In the genomic region with DNA sequence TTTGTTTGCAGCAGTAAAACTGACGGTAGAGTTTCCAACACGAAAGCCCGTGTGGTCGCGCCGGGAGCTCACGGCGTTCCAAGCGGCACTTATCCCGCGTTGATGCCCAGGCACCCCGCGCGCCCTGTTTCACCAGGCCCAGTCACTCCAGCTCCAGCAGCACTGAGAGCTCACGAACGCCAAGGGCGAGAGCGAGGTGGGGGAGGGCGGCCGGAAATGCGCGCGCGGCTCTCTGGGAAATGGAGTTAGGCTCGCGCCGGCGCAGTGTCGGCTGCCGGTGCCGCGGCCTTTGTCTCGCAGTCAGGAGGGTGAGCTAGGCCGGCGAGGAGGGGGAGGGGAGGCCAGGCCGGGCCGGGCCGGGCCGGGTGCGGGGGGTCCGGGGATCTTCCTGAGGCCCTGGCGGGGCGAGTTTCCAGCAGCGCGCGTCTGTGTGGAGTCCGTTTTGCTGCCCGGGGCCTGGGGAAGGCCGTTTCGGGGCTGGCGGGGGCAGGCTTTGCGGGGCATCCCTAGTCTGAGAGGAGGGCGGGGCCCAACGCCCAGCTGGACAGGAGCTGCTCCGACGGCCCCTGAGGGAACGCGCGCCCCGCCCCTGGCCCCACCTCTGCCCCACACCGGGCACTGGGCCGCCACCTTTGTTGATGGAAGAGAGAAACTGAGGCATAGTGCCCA, we compare ENCODE assay signal across 8 cellular contexts. TPM values are rescaled to one million over a fixed set of nuclear protein-coding genes. Genes with fewer than 3 reads are reported as not detected.
DNase-seq lines count a peak whose midpoint lies in the region; ATAC-seq and TF ChIP-seq lines count a peak whose summit lies in the region.

A gene (plus strand): TSS at position 280 of the 669 bp plus-strand sequence. CDS start 721 bp downstream, outside the sequence.

- H3K4me1 ChIP-seq in iPS DF 6.9 (ENCODE audit: control insufficient read depth, insufficient read depth, low read length) (no peaks in the 10 kb centered on the region), upper lobe of left lung (peaks cover 0 to 6% (median 3%) of the 10 kb centered on the region in 4 donors)

- H3K9me3 Mint-ChIP-seq in T-helper 2 cell treated with Interferon-gamma antibody and Interleukin-4, amounts not matched to agents 5 μg/mL and 100 μg/mL, for 36 hours, result peaks cover 49% of the 10 kb centered on the region
- H3K9me3 Mint-ChIP-seq in Calu3 (ENCODE audit: low read depth, unreplicated experiment), result peaks cover 10% of the 10 kb centered on the region

- in situ Hi-C loops in brain microvascular endothelial cell (cut with HindIII; ENCODE audit: low pct_ligation_motif_present, low sequenced_read_pairs), result no loop called here

- BruUV-seq in Calu3 (replicated peaks; lab: Mats Ljungman, UMichigan), result no TSS peak

- H3K27ac Mint-ChIP-seq in T-helper 2 cell treated with Interferon-gamma antibody and Interleukin-4, amounts not matched to agents 5 μg/mL and 100 μg/mL, for 36 hours, result peak within 1 kb of the TSS; percentile 31
- no peak within 1 kb of the TSS for H3K27ac Mint-ChIP-seq in Calu3 (ENCODE audit: unreplicated experiment)

- CTCF ChIA-PET in Calu3 (lab: Charles Lee), result no interaction called here

- H3K27me3 ChIP-seq in brain microvascular endothelial cell (replicated peaks) (no peaks in the 10 kb centered on the region), iPS DF 6.9 (ENCODE audit: control insufficient read depth, insufficient read depth, low read length) (no peaks in the 10 kb centered on the region), upper lobe of left lung (no peaks in the 10 kb centered on the region)

- peak; percentile 85 to 95 for ATAC-seq in upper lobe of left lung (ENCODE audit: low FRiP score in 2 of 2)
- no peak for ATAC-seq in HG03457 (IDR thresholded peaks at IDR 0.05; ENCODE audit: unreplicated experiment)

- no peaks in the 10 kb centered on the region for H3K36me3 ChIP-seq in brain microvascular endothelial cell (replicated peaks)
- no peaks in the 10 kb centered on the region; the same call in 1 of the 2 replicates for H3K36me3 ChIP-seq in iPS DF 6.9 (ENCODE audit: control insufficient read depth, insufficient read depth, low read length)
- H3K36me3 ChIP-seq in upper lobe of left lung, result peaks cover 0 to 7% (median 2%) of the 10 kb centered on the region in 4 donors

- H3K27me3 Mint-ChIP-seq in T-helper 2 cell treated with Interferon-gamma antibody and Interleukin-4, amounts not matched to agents 5 μg/mL and 100 μg/mL, for 36 hours (ENCODE audit: low read depth), result no peaks in the 10 kb centered on the region
- no peaks in the 10 kb centered on the region for H3K27me3 Mint-ChIP-seq in Calu3 (ENCODE audit: unreplicated experiment)

- intact Hi-C loops in Calu3 (cut with micrococcal nuclease; ENCODE audit: unreplicated experiment), result no loop called here

- peak within 1 kb of the TSS; percentile 45 for H3K4me3 Mint-ChIP-seq in T-helper 2 cell treated with Interferon-gamma antibody and Interleukin-4, amounts not matched to agents 5 μg/mL and 100 μg/mL, for 36 hours
- no peak within 1 kb of the TSS for H3K4me3 Mint-ChIP-seq in Calu3 (ENCODE audit: low read depth, unreplicated experiment)

- H3K27ac ChIP-seq in brain microvascular endothelial cell (peak within 1 kb of the TSS; percentile 34), iPS DF 6.9 (ENCODE audit: low read length) (no peak within 1 kb of the TSS), upper lobe of left lung (peak within 1 kb of the TSS; percentile 84 to 92 (median 90))

- no peak for TF ChIP-seq EP300 in upper lobe of left lung (IDR thresholded peaks at IDR 0.05)

- peak within 1 kb of the TSS; percentile 52 for H3K4me3 ChIP-seq in brain microvascular endothelial cell (ENCODE audit: low read depth, low read length)
- peak within 1 kb of the TSS; percentile 43; the same call in 1 of the 2 replicates for H3K4me3 ChIP-seq in iPS DF 6.9 (ENCODE audit: low read length)
- H3K4me3 ChIP-seq in upper lobe of left lung, result peak within 1 kb of the TSS; percentile 23 to 80 (median 53)

- peaks cover 5% of the 10 kb centered on the region for H3K36me3 Mint-ChIP-seq in T-helper 2 cell treated with Interferon-gamma antibody and Interleukin-4, amounts not matched to agents 5 μg/mL and 100 μg/mL, for 36 hours (ENCODE audit: low read depth)
- H3K36me3 Mint-ChIP-seq in Calu3 (ENCODE audit: insufficient read depth, unreplicated experiment), result peaks cover 9% of the 10 kb centered on the region

- WGBS in iPS DF 6.9 (ENCODE audit: insufficient coverage, insufficient read length), result no CpG with 5 or more reads among the region's 62 CpGs
- WGBS in upper lobe of left lung, 2 donors, result 6 to 7% methylated on average over 22 to 30 of the region's 62 CpGs

- H3K4me1 Mint-ChIP-seq in T-helper 2 cell treated with Interferon-gamma antibody and Interleukin-4, amounts not matched to agents 5 μg/mL and 100 μg/mL, for 36 hours (ENCODE audit: low read depth), result no peaks in the 10 kb centered on the region
- H3K4me1 Mint-ChIP-seq in Calu3 (ENCODE audit: low read depth, unreplicated experiment), result no peaks in the 10 kb centered on the region

- peaks cover 2% of the 10 kb centered on the region; the same call in 1 of the 2 replicates for H3K9me3 ChIP-seq in iPS DF 6.9 (ENCODE audit: control insufficient read depth, insufficient read depth, low read length)
- H3K9me3 ChIP-seq in upper lobe of left lung, result peaks cover 6 to 55% (median 30%) of the 10 kb centered on the region in 4 donors

- DNase-seq in GF-D8 (lab: John Stamatoyannopoulos, UW), result peak; percentile 36
- no peak for DNase-seq in T-helper 2 cell treated with Interferon-gamma antibody and Interleukin-4, amounts not matched to agents 5 μg/mL and 100 μg/mL, for 36 hours (ENCODE audit: low spot score)
- DNase-seq in brain microvascular endothelial cell, result peak; percentile 68
- DNase-seq in iPS DF 6.9 (ENCODE audit: low read depth, low spot score), result peak; percentile 71
- DNase-seq in renal cortical epithelial cell (ENCODE audit: low read depth), result peak; percentile 36
- peak; percentile 57 to 95 for DNase-seq in upper lobe of left lung
- no peak for DNase-seq in Calu3

- TF ChIP-seq CTCF in brain microvascular endothelial cell (IDR thresholded peaks at IDR 0.05; ENCODE audit: low read depth, low read length, missing control alignments), result no peak
- TF ChIP-seq CTCF in upper lobe of left lung (IDR thresholded peaks at IDR 0.05), result no peak
- no peak for TF ChIP-seq CTCF in Calu3 (IDR thresholded peaks at IDR 0.05; ENCODE audit: unreplicated experiment)

- peak in 1 of 4 donors; percentile 43 for TF ChIP-seq POLR2A in upper lobe of left lung (IDR thresholded peaks at IDR 0.05)

RNA-seq across cellular contexts. Expression of the gene that starts here (rescaled TPM):
- 2.3 and 7.7 TPM in 2 replicates for total RNA-seq in renal cortical epithelial cell
- total RNA-seq in upper lobe of left lung, result 10 to 100 TPM in 1 of 6 donors, 1 to 10 TPM in 5; 1.7 to 11.5 (median 3.4) TPM
- total RNA-seq in Calu3 (2022), result not detected in 2 replicates

Comparison
In these comparisons a context has a peak if more than half of its experiments do, and no peak if none do; other contexts are left out.
1. DNase-seq: peak in GF-D8 (single experiment), brain microvascular endothelial cell (single experiment), iPS DF 6.9 (single experiment), renal cortical epithelial cell (single experiment) and upper lobe of left lung (2 of 2); none in T-helper 2 cell treated with Interferon-gamma antibody and Interleukin-4, amounts not matched to agents 5 μg/mL and 100 μg/mL, for 36 hours (single experiment) and Calu3 (single experiment).
2. Peak in every context shown above with its lines, with median percentiles within 50 percentile points of each other: H3K4me3 ChIP-seq.